ENCODE assay signal across 1 cellular context in genomic region chr2:88680266-88680902, GRCh38.
TF ChIP-seq lines count a peak whose summit lies in the region.

No MANE protein-coding gene starts in this region.

TF ChIP-seq in HepG2, 621 proteins besides CTCF, POLR2A, EP300 and RAD21 (continued from another document):
- TF ChIP-seq PRDM15 (CRISPR knock-in tag; IDR thresholded peaks at IDR 0.05) (no peak), ZNF17 (CRISPR knock-in tag; IDR thresholded peaks at IDR 0.05) (0 out of 2 replicates have a peak, but pooled peaks have one; percentile 42), THYN1 (CRISPR knock-in tag; IDR thresholded peaks at IDR 0.05; ENCODE audit: borderline replicate concordance, low read depth) (no peak), ZNF598 (CRISPR knock-in tag; IDR thresholded peaks at IDR 0.05; ENCODE audit: borderline replicate concordance) (0 out of 2 replicates have a peak, but pooled peaks have one; percentile 39), MTF1 (CRISPR knock-in tag; IDR thresholded peaks at IDR 0.05) (no peak), ZNF839 (CRISPR knock-in tag; IDR thresholded peaks at IDR 0.05; ENCODE audit: borderline replicate concordance) (no peak), TFDP2 (CRISPR knock-in tag; IDR thresholded peaks at IDR 0.05) (no peak), ZSCAN9 (CRISPR knock-in tag; IDR thresholded peaks at IDR 0.05; ENCODE audit: borderline replicate concordance) (no peak), NFIC (IDR thresholded peaks at IDR 0.05; ENCODE audit: low read length) (peak; percentile 51; the same call in 1 of the 2 replicates), HNF4A (CRISPR knock-in tag; IDR thresholded peaks at IDR 0.05) (peak; percentile 59), U2AF1 (optimal IDR thresholded peaks at IDR 0.05; ENCODE audit: low read depth, low read length) (no peak), HNF1B (CRISPR knock-in tag; IDR thresholded peaks at IDR 0.05) (no peak), SALL1 (CRISPR knock-in tag; IDR thresholded peaks at IDR 0.05) (no peak), ZNF33A (CRISPR knock-in tag; IDR thresholded peaks at IDR 0.05; ENCODE audit: borderline replicate concordance) (no peak), ZMYM4 (CRISPR knock-in tag; IDR thresholded peaks at IDR 0.05) (0 out of 2 replicates have a peak, but pooled peaks have one; percentile 5), GFI1 (CRISPR knock-in tag; IDR thresholded peaks at IDR 0.05; ENCODE audit: borderline replicate concordance) (0 out of 2 replicates have a peak, but pooled peaks have one; percentile 38), SOX13 (IDR thresholded peaks at IDR 0.05) (no peak), SOX13 (CRISPR knock-in tag; conservative IDR thresholded peaks at IDR 0.05 in 1 of 2, IDR thresholded peaks at IDR 0.05 in 1 of 2) (0 out of 4 replicates have a peak, but pooled peaks of 1 of the 2 experiments have one; percentile 32)
